In the genomic region with DNA sequence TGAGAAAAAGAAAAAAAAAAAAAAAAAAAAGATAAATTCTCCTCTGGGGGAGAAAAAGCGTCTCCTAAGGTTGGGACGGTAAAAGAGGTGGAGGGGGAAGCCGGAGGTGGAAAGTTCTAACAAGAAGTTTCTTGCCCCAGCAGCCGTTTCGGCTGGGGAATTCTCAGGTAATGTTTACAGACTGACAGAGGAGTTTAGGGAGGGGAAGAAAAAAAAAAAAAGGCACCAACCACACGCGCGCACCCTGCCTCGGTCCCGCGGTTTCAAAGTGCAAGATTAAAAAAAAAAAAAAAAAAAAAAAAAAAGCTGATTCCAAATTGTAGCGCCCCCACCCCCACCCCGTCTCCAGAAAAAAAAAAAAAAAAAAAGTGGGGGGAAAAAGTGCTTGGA, we compare ENCODE assay signal across 9 cellular contexts. TPM values are rescaled to one million over a fixed set of nuclear protein-coding genes. Genes with fewer than 3 reads are reported as not detected.
DNase-seq lines count a peak whose midpoint lies in the region; ATAC-seq and TF ChIP-seq lines count a peak whose summit lies in the region.
"Had no signal": no experiment of that assay in that cellular context is flagged by ENCODE, and none has a peak within 500 bp of the region (broad histone marks: within the 10 kb centered on the region; RNA-seq: fewer than 3 reads in every experiment).

No MANE protein-coding gene starts in this region.

- TF ChIP-seq CTCF in kidney epithelial cell (IDR thresholded peaks at IDR 0.05; ENCODE audit: insufficient read depth, low read length, poor library complexity, severe bottlenecking): no peak

- no peaks in the 10 kb centered on the region for H3K36me3 ChIP-seq in kidney epithelial cell (ENCODE audit: control insufficient read depth, insufficient read depth, low read length)

- peaks cover 50% of the 10 kb centered on the region for H3K4me1 Mint-ChIP-seq in activated naive CD8-positive, alpha-beta T cell treated with anti-CD3 and anti-CD28 coated beads for 36 hours
- H3K4me1 Mint-ChIP-seq in stimulated activated naive CD8-positive, alpha-beta T cell treated with anti-CD3 and anti-CD28 coated beads, Interleukin-15, amount 100 ng/mL, for 72 hours: peaks cover 67% of the 10 kb centered on the region

- H3K27ac Mint-ChIP-seq in activated naive CD8-positive, alpha-beta T cell treated with anti-CD3 and anti-CD28 coated beads for 36 hours: peak overlapping the region; percentile 99
- peak overlapping the region; percentile 99 for H3K27ac Mint-ChIP-seq in stimulated activated naive CD8-positive, alpha-beta T cell treated with anti-CD3 and anti-CD28 coated beads, Interleukin-15, amount 100 ng/mL, for 72 hours

- H3K9me3 Mint-ChIP-seq in activated naive CD8-positive, alpha-beta T cell treated with anti-CD3 and anti-CD28 coated beads for 36 hours: no peaks in the 10 kb centered on the region
- no peaks in the 10 kb centered on the region for H3K9me3 Mint-ChIP-seq in stimulated activated naive CD8-positive, alpha-beta T cell treated with anti-CD3 and anti-CD28 coated beads, Interleukin-15, amount 100 ng/mL, for 72 hours

- ATAC-seq in stimulated activated naive CD8-positive, alpha-beta T cell treated with anti-CD3 and anti-CD28 coated beads, Interleukin-15, amount 100 ng/mL, for 72 hours: no peak
- ATAC-seq in HG03159 (IDR thresholded peaks at IDR 0.05; ENCODE audit: unreplicated experiment): no peak

- H3K36me3 Mint-ChIP-seq in activated naive CD8-positive, alpha-beta T cell treated with anti-CD3 and anti-CD28 coated beads for 36 hours: peaks cover 59% of the 10 kb centered on the region

- peak overlapping the region; percentile 83 for H3K4me3 ChIP-seq in kidney epithelial cell (ENCODE audit: low read depth, low read length)

- H3K27me3 Mint-ChIP-seq in activated naive CD8-positive, alpha-beta T cell treated with anti-CD3 and anti-CD28 coated beads for 36 hours: peaks cover 5% of the 10 kb centered on the region
- H3K27me3 Mint-ChIP-seq in stimulated activated naive CD8-positive, alpha-beta T cell treated with anti-CD3 and anti-CD28 coated beads, Interleukin-15, amount 100 ng/mL, for 72 hours: no peaks in the 10 kb centered on the region

- H3K27me3 ChIP-seq in kidney epithelial cell (ENCODE audit: control insufficient read depth, insufficient read depth, low read length): no peaks in the 10 kb centered on the region

- peak overlapping the region; percentile 96 for H3K4me3 Mint-ChIP-seq in activated naive CD8-positive, alpha-beta T cell treated with anti-CD3 and anti-CD28 coated beads for 36 hours
- H3K4me3 Mint-ChIP-seq in stimulated activated naive CD8-positive, alpha-beta T cell treated with anti-CD3 and anti-CD28 coated beads, Interleukin-15, amount 100 ng/mL, for 72 hours: peak overlapping the region; percentile 91 to 99

- DNase-seq in stimulated activated CD4-positive, alpha-beta T cell treated with anti-CD3 and anti-CD28 coated beads, Interleukin-15, amount 100 ng/mL, for 24 hours: peak; percentile 58
- DNase-seq in stimulated activated CD4-positive, alpha-beta T cell treated with anti-CD3 and anti-CD28 coated beads, Interleukin-2, amount 100 ng/mL, for 48 hours: no peak
- DNase-seq in activated naive CD8-positive, alpha-beta T cell treated with anti-CD3 and anti-CD28 coated beads for 36 hours: peak; percentile 56
- DNase-seq in kidney epithelial cell (ENCODE audit: low read depth) (no peak), NCI-H187 treated with DMSO at 0.1 percent for 48 hours (lab: John Stamatoyannopoulos, UW) (no peak), hypothalamus (lab: John Stamatoyannopoulos, UW) (no peak)
- peak in 1 of 2 donors; percentile 55 for DNase-seq in stimulated activated naive CD8-positive, alpha-beta T cell treated with anti-CD3 and anti-CD28 coated beads, Interleukin-15, amount 100 ng/mL, for 72 hours

RNA-seq across cellular contexts. Expression of gene DHRS3, which starts 0.5 kb away (rescaled TPM):
- total RNA-seq in activated naive CD8-positive, alpha-beta T cell treated with anti-CD3 and anti-CD28 coated beads for 36 hours: 100 to 1,000 TPM; 163 to 167 TPM
- 37.4 and 41.2 TPM in 2 replicates for total RNA-seq in kidney epithelial cell

RNA-seq across cellular contexts. Expression of gene AADACL4, which starts 26.4 kb away (rescaled TPM):
- not detected for total RNA-seq in activated naive CD8-positive, alpha-beta T cell treated with anti-CD3 and anti-CD28 coated beads for 36 hours
- not detected in 2 replicates for total RNA-seq in kidney epithelial cell
- total RNA-seq: dermis microvascular lymphatic vessel endothelial cell had no signal

Comparison
In these comparisons a context has a peak if more than half of its experiments do, and no peak if none do; other contexts are left out.
1. DNase-seq: peak in stimulated activated CD4-positive, alpha-beta T cell treated with anti-CD3 and anti-CD28 coated beads, Interleukin-15, amount 100 ng/mL, for 24 hours (single experiment) and activated naive CD8-positive, alpha-beta T cell treated with anti-CD3 and anti-CD28 coated beads for 36 hours (single experiment); none in stimulated activated CD4-positive, alpha-beta T cell treated with anti-CD3 and anti-CD28 coated beads, Interleukin-2, amount 100 ng/mL, for 48 hours (0 of 2), kidney epithelial cell (single experiment), NCI-H187 treated with DMSO at 0.1 percent for 48 hours (single experiment) and hypothalamus (0 of 51).